Comparison of ENCODE assay signal across 8 cellular contexts in the genomic region with DNA sequence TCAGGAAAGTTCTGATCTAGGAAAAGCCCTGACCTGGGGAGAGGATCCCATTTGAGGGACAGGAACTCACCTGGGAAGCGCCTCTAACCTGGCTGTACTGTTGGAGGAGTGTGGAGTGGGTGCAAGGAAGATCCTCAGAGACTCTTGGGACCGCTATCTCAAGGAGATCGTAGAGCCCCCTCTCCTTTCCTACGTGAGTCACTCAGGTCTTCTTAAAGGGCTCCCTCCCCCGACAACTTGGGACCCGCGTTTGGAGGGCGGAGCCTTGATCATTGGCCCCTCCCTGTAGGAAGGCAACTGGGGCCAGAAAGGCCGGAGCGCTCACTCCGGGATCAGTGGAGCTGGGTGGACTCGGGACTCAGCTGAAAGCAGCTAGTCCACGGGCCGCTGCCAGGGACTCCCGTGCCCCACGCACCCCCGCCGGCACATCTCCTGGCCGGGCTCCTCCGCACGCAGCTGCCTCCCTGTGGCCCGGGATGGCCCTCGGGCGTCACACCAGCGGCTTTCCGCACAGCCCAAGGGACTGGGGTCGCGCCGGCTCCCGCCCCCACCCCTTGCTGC. TPM values are rescaled to one million over a fixed set of nuclear protein-coding genes. Genes with fewer than 3 reads are reported as not detected.
DNase-seq lines count a peak whose midpoint lies in the region; ATAC-seq, FAIRE-seq and TF ChIP-seq lines count a peak whose summit lies in the region.

No MANE protein-coding gene starts in this region.

- intact Hi-C loops in K562 (cut with micrococcal nuclease): loop anchor here (5.0 kb wide), 1 partner anchor 77 kb away; a partner anchor contains a TSS

- H3K27ac Mint-ChIP-seq in T-helper 17 cell: peak overlapping the region; percentile 27

- 15% methylated on average over 4 of the region's 30 CpGs for WGBS in K562 (ENCODE audit: insufficient coverage, low coverage, missing lambda C conversion rate)

- BruUV-seq in K562 (replicated peaks; lab: Mats Ljungman, UMichigan): TSS peak; percentile 53

- DNase-seq in AG04449 (ENCODE audit: low read depth, low spot score): no peak
- DNase-seq in HS-27A (ENCODE audit: low read depth): peak; percentile 19
- peak in 2 of 3 donors; percentile 31 to 40 for DNase-seq in T-helper 17 cell
- DNase-seq in K562 (ENCODE audit: extremely low read depth in 1 of 4, low spot score in 3 of 4): peak; percentile 80 to 86 (median 82)
- no peak for DNase-seq in NCI-H1930 (lab: John Stamatoyannopoulos, UW)

- H3K4me3 Mint-ChIP-seq in T-helper 17 cell: peak overlapping the region; percentile 90

- H3K36me3 ChIP-seq in K562 (ENCODE audit: control insufficient read depth, insufficient read depth, low read length) (peaks cover 37% of the 10 kb centered on the region; the same call in 1 of the 3 replicates), iPS-18a (ENCODE audit: control insufficient read depth, low read depth, low read length) (peaks cover 34% of the 10 kb centered on the region), skeletal muscle tissue (ENCODE audit: control insufficient read depth in 3 of 3, insufficient read depth in 3 of 3, low read length in 3 of 3) (peaks cover 29 to 34% (median 33%) of the 10 kb centered on the region in 3 donors)

- H4K20me1 ChIP-seq in K562 (replicated peaks; ENCODE audit: control insufficient read depth, insufficient read depth, low read length): no peaks in the 10 kb centered on the region

- H3K36me3 Mint-ChIP-seq in T-helper 17 cell (ENCODE audit: low read depth): no peaks in the 10 kb centered on the region

- FAIRE-seq in K562 (lab: Jason Lieb, UNC): peak; percentile 85

- TF ChIP-seq CTCF in AG04449 (IDR thresholded peaks at IDR 0.05; ENCODE audit: insufficient read depth, low read length, missing control alignments) (no peak), K562 (IDR thresholded peaks at IDR 0.05 in 2 of 3, conservative IDR thresholded peaks at IDR 0.05 in 1 of 3; ENCODE audit: insufficient read depth in 2 of 3, low read depth in 1 of 3, low read length in 3 of 3) (no peak)

- POLR2A ChIA-PET in AG04449 (lab: Yijun Ruan, JAX) (interaction anchor here (0.6 to 3.1 kb wide), 13 partner anchors 12 to 98 kb away, joined by 3 to 25 read pairs (median 4); a partner anchor contains a TSS), K562 (lab: Yijun Ruan, JAX) (interaction anchor here (0.6 to 3.0 kb wide), 13 partner anchors 11 to 485 kb away, joined by 3 to 23 read pairs (median 5); no protein-coding TSS in a partner anchor)

- peak overlapping the region; percentile 53 for H3K27ac ChIP-seq in K562 (ENCODE audit: extremely low read depth, low read depth, low read length)
- H3K27ac ChIP-seq in iPS-18a (ENCODE audit: low read length): no peak overlapping the region
- peak overlapping the region; percentile 56 for H3K27ac ChIP-seq in skeletal muscle tissue (ENCODE audit: low read depth, low read length)

- no peak for TF ChIP-seq EP300 in K562 (IDR thresholded peaks at IDR 0.05; ENCODE audit: low read length)

- in situ Hi-C loops in K562 (cut with MboI): no loop called here

- H3K9ac ChIP-seq in K562 (ENCODE audit: insufficient read depth in 1 of 2, low read depth in 2 of 2, low read length in 2 of 2) (peak overlapping the region; percentile 70 to 95), iPS-18a (ENCODE audit: low read length) (peak overlapping the region; percentile 61), skeletal muscle tissue (ENCODE audit: low read depth in 1 of 3, low read length in 3 of 3) (peak overlapping the region; percentile 79 to 93 (median 89))

- H3K9me1 ChIP-seq in K562 (ENCODE audit: control insufficient read depth, insufficient read depth, low read length): peaks cover 4% of the 10 kb centered on the region

- H3K27me3 ChIP-seq in K562 (ENCODE audit: control insufficient read depth in 2 of 2, insufficient read depth in 2 of 2, low read length in 2 of 2) (no peaks in the 10 kb centered on the region), iPS-18a (ENCODE audit: control insufficient read depth, insufficient read depth, low read length) (no peaks in the 10 kb centered on the region), skeletal muscle tissue (ENCODE audit: control insufficient read depth in 3 of 3, insufficient read depth in 3 of 3, low read length in 3 of 3) (peaks cover 0 to 6% (median 0%) of the 10 kb centered on the region in 3 donors)

- peaks cover 12% of the 10 kb centered on the region for H3K4me1 Mint-ChIP-seq in T-helper 17 cell

- TF ChIP-seq POLR2A in K562 (conservative IDR thresholded peaks at IDR 0.05): no peak

- H3K27me3 Mint-ChIP-seq in T-helper 17 cell: peaks cover 5% of the 10 kb centered on the region

- H3K9me3 ChIP-seq in T-helper 17 cell (ENCODE audit: control insufficient read depth, low read length, poor library complexity, severe bottlenecking) (no peaks in the 10 kb centered on the region), K562 (replicated peaks; ENCODE audit: control insufficient read depth, insufficient read depth, low read depth, low read length) (no peaks in the 10 kb centered on the region), iPS-18a (ENCODE audit: control insufficient read depth, low read depth, low read length) (no peaks in the 10 kb centered on the region), skeletal muscle tissue (ENCODE audit: control insufficient read depth in 3 of 3, low read length in 3 of 3) (no peaks in the 10 kb centered on the region)

- H3K4me3 ChIP-seq in AG04449 (ENCODE audit: low read depth, low read length) (peak overlapping the region; percentile 84), K562 (peak overlapping the region; percentile 91), iPS-18a (ENCODE audit: low read length) (peak overlapping the region; percentile 53), skeletal muscle tissue (ENCODE audit: low read length in 3 of 3) (peak overlapping the region; percentile 79 to 92 (median 91))

- H3K79me2 ChIP-seq in K562 (ENCODE audit: control insufficient read depth, insufficient read depth, low read length): peaks cover 11% of the 10 kb centered on the region

- no peak for TF ChIP-seq RAD21 in K562 (CRISPR knock-in tag; conservative IDR thresholded peaks at IDR 0.05 in 1 of 2, IDR thresholded peaks at IDR 0.05 in 1 of 2)

- peaks cover 6 to 37% of the 10 kb centered on the region in 2 experiments; a peak in 4 of 5 replicates for H3K4me1 ChIP-seq in K562 (replicated peaks in 1 of 2; ENCODE audit: control insufficient read depth in 2 of 2, insufficient read depth in 2 of 2, low read length in 2 of 2)
- H3K4me1 ChIP-seq in iPS-18a (ENCODE audit: control insufficient read depth, low read depth, low read length): peaks cover 16% of the 10 kb centered on the region
- peaks cover 21 to 42% (median 23%) of the 10 kb centered on the region in 3 donors for H3K4me1 ChIP-seq in skeletal muscle tissue (ENCODE audit: control insufficient read depth in 3 of 3, insufficient read depth in 3 of 3, low read length in 3 of 3)

- CTCF ChIA-PET in AG04449 (lab: Yijun Ruan, JAX): interaction anchor here (0.7 to 9.1 kb wide), 31 partner anchors 10 to 459 kb away, joined by 3 to 88 read pairs (median 6); a partner anchor contains a TSS
- CTCF ChIA-PET in K562 (lab: Yijun Ruan, JAX; ENCODE audit: low intra/inter-chr PET ratio): interaction anchor here (0.7 kb wide), 1 partner anchor 50 kb away, joined by 3 read pairs; no protein-coding TSS in a partner anchor

- H3K4me2 ChIP-seq in K562 (ENCODE audit: insufficient read depth, low read length): peak overlapping the region; percentile 81

- H2AFZ ChIP-seq in K562 (ENCODE audit: low read depth, low read length): peak overlapping the region; percentile 64

- peak; percentile 19 for ATAC-seq in GM18909 (IDR thresholded peaks at IDR 0.05; ENCODE audit: poor library complexity, unreplicated experiment)
- peak; percentile 32 for ATAC-seq in T-helper 17 cell
- peak; percentile 80 for ATAC-seq in K562

RNA-seq across cellular contexts. Expression of a gene that starts 0.5 kb away (rescaled TPM):
- total RNA-seq in T-helper 17 cell (10 to 100 TPM; 16.4 to 22.1 TPM), K562 (2014; rRNA removed) (14.8 and 22.2 TPM in 2 replicates), K562 (2014; rRNA removed; fragmentation: Illumina TruSeq; extraction: Trizol) (7.1 and 10.5 TPM in 2 replicates), K562 (2015; rRNA removed; fragmentation: Illumina TruSeq; extraction: Trizol) (11.9 and 12.4 TPM in 2 replicates), K562 (2021) (26.5 and 27.2 TPM in 2 replicates), skeletal muscle tissue (9.4 TPM)
- total RNA-seq in K562 (2011; cell fraction: chromatin; rRNA removed; ENCODE audit: low replicate concordance): 176 and 387 TPM in 2 replicates
- total RNA-seq in K562 (2011; cell fraction: nucleolus; rRNA removed): 251 and 260 TPM in 2 replicates
- total RNA-seq in K562 (2011; cell fraction: nucleoplasm; rRNA removed): 183 and 192 TPM in 2 replicates
- polyA plus RNA-seq in K562 (2011; rRNA removed) (20.4 and 42.8 TPM in 2 replicates), K562 (2014; fragmentation: Illumina TruSeq; extraction: Trizol) (19.7 and 21.0 TPM in 2 replicates), K562 (2014; fragmentation: Nextera tagmentation; extraction: Ambion mirVana) (1 to 10 TPM; 2.1 to 4.5 TPM), K562 (2014; rRNA removed) (24.8 and 26.6 TPM in 2 replicates)
- 28.1 and 30.5 TPM in 2 replicates for polyA plus RNA-seq in K562 (2011; cell fraction: cytosol; rRNA removed)
- polyA plus RNA-seq in K562 (2011; cell fraction: nucleus; rRNA removed): 437 and 444 TPM in 2 replicates
- polyA plus RNA-seq in K562 (2012): 25.1 and 26.5 TPM in 2 replicates
- 21.2 and 21.7 TPM in 2 replicates for polyA minus RNA-seq in K562 (2011; rRNA and poly(A)+ RNA removed)
- 21.2 and 26.8 TPM in 2 replicates for polyA minus RNA-seq in K562 (2011; cell fraction: cytosol; rRNA and poly(A)+ RNA removed)
- polyA minus RNA-seq in K562 (2011; cell fraction: nucleus; rRNA and poly(A)+ RNA removed): 95.1 and 104 TPM in 2 replicates

RNA-seq across cellular contexts. Expression of a gene that starts 13.2 kb away (rescaled TPM):
- under 1 TPM in 1 of 2 donors, not detected in 1; 0.55 TPM for total RNA-seq in T-helper 17 cell
- not detected in 2 replicates for total RNA-seq in K562 (2011; cell fraction: chromatin; rRNA removed; ENCODE audit: low replicate concordance)
- not detected in 2 replicates for total RNA-seq in K562 (2011; cell fraction: nucleolus; rRNA removed)
- not detected in 2 replicates for total RNA-seq in K562 (2011; cell fraction: nucleoplasm; rRNA removed)
- total RNA-seq in K562 (2014; rRNA removed): not detected in 2 replicates
- not detected in 2 replicates for total RNA-seq in K562 (2014; rRNA removed; fragmentation: Illumina TruSeq; extraction: Trizol)
- total RNA-seq in K562 (2015; rRNA removed; fragmentation: Illumina TruSeq; extraction: Trizol): not detected in 2 replicates
- total RNA-seq in K562 (2021): not detected in 2 replicates
- not detected in 2 replicates for polyA plus RNA-seq in K562 (2011; rRNA removed)
- polyA plus RNA-seq in K562 (2011; cell fraction: cytosol; rRNA removed): not detected in 2 replicates
- not detected in 2 replicates for polyA plus RNA-seq in K562 (2011; cell fraction: nucleus; rRNA removed)
- not detected in 2 replicates for polyA plus RNA-seq in K562 (2012)
- not detected in 2 replicates for polyA plus RNA-seq in K562 (2014; fragmentation: Illumina TruSeq; extraction: Trizol)
- not detected for polyA plus RNA-seq in K562 (2014; fragmentation: Nextera tagmentation; extraction: Ambion mirVana)
- not detected in 2 replicates for polyA plus RNA-seq in K562 (2014; rRNA removed)
- polyA minus RNA-seq in K562 (2011; rRNA and poly(A)+ RNA removed): not detected in 2 replicates
- polyA minus RNA-seq in K562 (2011; cell fraction: cytosol; rRNA and poly(A)+ RNA removed): not detected in 2 replicates
- polyA minus RNA-seq in K562 (2011; cell fraction: nucleus; rRNA and poly(A)+ RNA removed): not detected in 2 replicates
- not detected for total RNA-seq in skeletal muscle tissue

RNA-seq across cellular contexts. Expression of a gene that starts 25.3 kb away (rescaled TPM):
- total RNA-seq in T-helper 17 cell: 10 to 100 TPM; 86.1 to 92.1 TPM
- total RNA-seq in K562 (2011; cell fraction: chromatin; rRNA removed; ENCODE audit: low replicate concordance): 163 and 409 TPM in 2 replicates
- 323 and 415 TPM in 2 replicates for total RNA-seq in K562 (2011; cell fraction: nucleolus; rRNA removed)
- total RNA-seq in K562 (2011; cell fraction: nucleoplasm; rRNA removed): 204 and 237 TPM in 2 replicates
- total RNA-seq in K562 (2014; rRNA removed): 237 and 300 TPM in 2 replicates
- total RNA-seq in K562 (2014; rRNA removed; fragmentation: Illumina TruSeq; extraction: Trizol): 167 and 219 TPM in 2 replicates
- 249 and 268 TPM in 2 replicates for total RNA-seq in K562 (2015; rRNA removed; fragmentation: Illumina TruSeq; extraction: Trizol)
- 288 and 299 TPM in 2 replicates for total RNA-seq in K562 (2021)
- polyA plus RNA-seq in K562 (2011; rRNA removed): 424 and 448 TPM in 2 replicates
- 573 and 695 TPM in 2 replicates for polyA plus RNA-seq in K562 (2011; cell fraction: cytosol; rRNA removed)
- polyA plus RNA-seq in K562 (2011; cell fraction: nucleus; rRNA removed): 460 and 505 TPM in 2 replicates
- 235 and 311 TPM in 2 replicates for polyA plus RNA-seq in K562 (2012)
- 253 and 318 TPM in 2 replicates for polyA plus RNA-seq in K562 (2014; fragmentation: Illumina TruSeq; extraction: Trizol)
- polyA plus RNA-seq in K562 (2014; fragmentation: Nextera tagmentation; extraction: Ambion mirVana): 100 to 1,000 TPM; 125 to 181 TPM
- polyA plus RNA-seq in K562 (2014; rRNA removed): 274 and 293 TPM in 2 replicates
- polyA minus RNA-seq in K562 (2011; rRNA and poly(A)+ RNA removed): 501 and 672 TPM in 2 replicates
- 336 and 338 TPM in 2 replicates for polyA minus RNA-seq in K562 (2011; cell fraction: cytosol; rRNA and poly(A)+ RNA removed)
- 126 and 184 TPM in 2 replicates for polyA minus RNA-seq in K562 (2011; cell fraction: nucleus; rRNA and poly(A)+ RNA removed)
- total RNA-seq in skeletal muscle tissue: 182 TPM

RNA-seq across cellular contexts. Expression of a gene that starts 27.9 kb away (rescaled TPM):
- total RNA-seq in T-helper 17 cell (1 to 10 TPM; 6.0 to 6.9 TPM), K562 (2014; rRNA removed) (0.64 and 0.98 TPM in 2 replicates), K562 (2014; rRNA removed; fragmentation: Illumina TruSeq; extraction: Trizol) (0.47 and 0.48 TPM in 2 replicates), K562 (2015; rRNA removed; fragmentation: Illumina TruSeq; extraction: Trizol) (0.76 and 0.79 TPM in 2 replicates), K562 (2021) (1.6 and 2.1 TPM in 2 replicates), skeletal muscle tissue (under 0.01 TPM)
- 5.4 and 13.8 TPM in 2 replicates for total RNA-seq in K562 (2011; cell fraction: chromatin; rRNA removed; ENCODE audit: low replicate concordance)
- total RNA-seq in K562 (2011; cell fraction: nucleolus; rRNA removed): 7.0 and 9.3 TPM in 2 replicates
- total RNA-seq in K562 (2011; cell fraction: nucleoplasm; rRNA removed): 6.1 and 6.5 TPM in 2 replicates
- polyA plus RNA-seq in K562 (2011; rRNA removed) (0.84 and 0.93 TPM in 2 replicates), K562 (2014; fragmentation: Illumina TruSeq; extraction: Trizol) (1.1 and 1.5 TPM in 2 replicates), K562 (2014; fragmentation: Nextera tagmentation; extraction: Ambion mirVana) (under 1 TPM; 0.10 to 0.20 TPM), K562 (2014; rRNA removed) (1.3 and 2.7 TPM in 2 replicates)
- polyA plus RNA-seq in K562 (2011; cell fraction: cytosol; rRNA removed): 0.87 and 1.8 TPM in 2 replicates
- 5.5 and 8.2 TPM in 2 replicates for polyA plus RNA-seq in K562 (2011; cell fraction: nucleus; rRNA removed)
- 1.5 and 1.6 TPM in 2 replicates for polyA plus RNA-seq in K562 (2012)
- 0.78 and 1.9 TPM in 2 replicates for polyA minus RNA-seq in K562 (2011; rRNA and poly(A)+ RNA removed)
- polyA minus RNA-seq in K562 (2011; cell fraction: cytosol; rRNA and poly(A)+ RNA removed): 1.8 and 2.0 TPM in 2 replicates
- polyA minus RNA-seq in K562 (2011; cell fraction: nucleus; rRNA and poly(A)+ RNA removed): 2.7 and 3.0 TPM in 2 replicates

RNA-seq across cellular contexts. Expression of a gene that starts 39.6 kb away (rescaled TPM):
- under 1 TPM; 0.73 to 0.94 TPM for total RNA-seq in T-helper 17 cell
- total RNA-seq in K562 (2011; cell fraction: chromatin; rRNA removed; ENCODE audit: low replicate concordance): 1.7 and 5.0 TPM in 2 replicates
- total RNA-seq in K562 (2011; cell fraction: nucleolus; rRNA removed): 2.9 and 4.5 TPM in 2 replicates
- total RNA-seq in K562 (2011; cell fraction: nucleoplasm; rRNA removed): 1.5 and 2.3 TPM in 2 replicates
- 0.09 and 0.61 TPM in 2 replicates for total RNA-seq in K562 (2014; rRNA removed)
- total RNA-seq in K562 (2014; rRNA removed; fragmentation: Illumina TruSeq; extraction: Trizol): 0.03 TPM in 1 of 2 replicates, not detected in the other
- total RNA-seq in K562 (2015; rRNA removed; fragmentation: Illumina TruSeq; extraction: Trizol): 0.14 and 0.38 TPM in 2 replicates
- 0.31 and 0.49 TPM in 2 replicates for total RNA-seq in K562 (2021)
- 0.39 and 0.83 TPM in 2 replicates for polyA plus RNA-seq in K562 (2011; rRNA removed)
- polyA plus RNA-seq in K562 (2011; cell fraction: cytosol; rRNA removed): 0.22 TPM in 2 replicates
- polyA plus RNA-seq in K562 (2011; cell fraction: nucleus; rRNA removed): 8.7 and 11.5 TPM in 2 replicates
- polyA plus RNA-seq in K562 (2012): 0.87 and 4.2 TPM in 2 replicates
- polyA plus RNA-seq in K562 (2014; fragmentation: Illumina TruSeq; extraction: Trizol): 0.17 and 0.43 TPM in 2 replicates
- polyA plus RNA-seq in K562 (2014; fragmentation: Nextera tagmentation; extraction: Ambion mirVana): not detected
- polyA plus RNA-seq in K562 (2014; rRNA removed): 0.28 and 0.66 TPM in 2 replicates
- 0.07 TPM in 1 of 2 replicates, not detected in the other for polyA minus RNA-seq in K562 (2011; rRNA and poly(A)+ RNA removed)
- polyA minus RNA-seq in K562 (2011; cell fraction: cytosol; rRNA and poly(A)+ RNA removed): 0.29 and 2.9 TPM in 2 replicates
- polyA minus RNA-seq in K562 (2011; cell fraction: nucleus; rRNA and poly(A)+ RNA removed): 1.1 and 1.6 TPM in 2 replicates
- 2.1 TPM for total RNA-seq in skeletal muscle tissue

Comparison
In these comparisons a context has a peak if more than half of its experiments do, and no peak if none do; other contexts are left out.
1. DNase-seq: peak in HS-27A (single experiment), T-helper 17 cell (2 of 3) and K562 (4 of 4); none in AG04449 (single experiment) and NCI-H1930 (0 of 2).
2. ATAC-seq: peak in every context shown above with its lines; median percentile 80 in K562; 32 in T-helper 17 cell; 19 in GM18909.
3. Peak in every context shown above with its lines, with median percentiles within 50 percentile points of each other: H3K4me3 ChIP-seq and H3K9ac ChIP-seq.